Comparison of ENCODE assay signal across 8 cellular contexts in the genomic region with DNA sequence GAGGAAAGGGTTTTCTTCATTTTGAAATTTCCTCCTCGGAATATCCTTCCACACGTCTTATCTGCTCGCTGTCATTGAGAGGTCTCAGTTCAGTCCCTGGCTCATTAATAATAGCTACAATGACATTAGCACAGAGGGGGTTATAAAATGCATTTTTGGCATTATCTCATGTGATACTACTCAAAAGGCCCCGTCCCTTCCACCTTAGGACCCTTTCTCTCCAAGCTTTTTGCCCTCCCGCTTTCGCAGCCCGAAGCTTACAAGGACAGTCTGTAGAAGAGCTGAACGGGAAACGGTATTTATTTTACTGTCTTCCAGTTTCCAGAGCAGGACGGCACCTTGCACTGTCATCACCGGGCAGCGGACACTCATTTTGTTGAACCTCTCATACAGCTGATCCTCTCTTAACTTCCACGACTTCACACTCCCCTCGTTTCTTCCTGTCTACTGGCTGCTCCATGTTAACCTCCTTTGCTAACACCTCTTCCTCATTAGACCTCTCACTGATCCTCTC. TPM values are rescaled to one million over a fixed set of nuclear protein-coding genes. Genes with fewer than 3 reads are reported as not detected.
DNase-seq lines count a peak whose midpoint lies in the region; ATAC-seq and TF ChIP-seq lines count a peak whose summit lies in the region.

No MANE protein-coding gene starts in this region.

- intact Hi-C loops in right cardiac atrium (cut with DNase I) = no loop called here

- 12% methylated on average over 14 of the region's 14 CpGs for WGBS in right cardiac atrium

- H3K9me3 Mint-ChIP-seq in T-helper 1 cell treated with Interleukin-12 subunit alpha and Interleukin-12 subunit beta and Interleukin-4 antibody, amounts not matched to agents 30 μg/mL and 1 μg/mL, for 36 hours = no peaks in the 10 kb centered on the region
- peaks cover 0 to 4% of the 10 kb centered on the region in 2 donors for H3K9me3 Mint-ChIP-seq in stimulated activated naive CD8-positive, alpha-beta T cell treated with anti-CD3 and anti-CD28 coated beads, Interleukin-15, amount 100 ng/mL, for 72 hours

- no peaks in the 10 kb centered on the region for H3K27me3 Mint-ChIP-seq in T-helper 1 cell treated with Interleukin-12 subunit alpha and Interleukin-12 subunit beta and Interleukin-4 antibody, amounts not matched to agents 30 μg/mL and 1 μg/mL, for 36 hours (ENCODE audit: low read depth)
- H3K27me3 Mint-ChIP-seq in stimulated activated naive CD8-positive, alpha-beta T cell treated with anti-CD3 and anti-CD28 coated beads, Interleukin-15, amount 100 ng/mL, for 72 hours = no peaks in the 10 kb centered on the region

- peak; percentile 12 to 15 for ATAC-seq in right cardiac atrium
- ATAC-seq in stimulated activated naive CD8-positive, alpha-beta T cell treated with anti-CD3 and anti-CD28 coated beads, Interleukin-15, amount 100 ng/mL, for 72 hours = peak; percentile 22

- H3K27ac ChIP-seq in right cardiac atrium (ENCODE audit: low read length) = peak overlapping the region; percentile 70

- H3K4me1 Mint-ChIP-seq in T-helper 1 cell treated with Interleukin-12 subunit alpha and Interleukin-12 subunit beta and Interleukin-4 antibody, amounts not matched to agents 30 μg/mL and 1 μg/mL, for 36 hours (ENCODE audit: low read depth) = peaks cover 39% of the 10 kb centered on the region
- peaks cover 42% of the 10 kb centered on the region for H3K4me1 Mint-ChIP-seq in stimulated activated naive CD8-positive, alpha-beta T cell treated with anti-CD3 and anti-CD28 coated beads, Interleukin-15, amount 100 ng/mL, for 72 hours

- H3K36me3 Mint-ChIP-seq in T-helper 1 cell treated with Interleukin-12 subunit alpha and Interleukin-12 subunit beta and Interleukin-4 antibody, amounts not matched to agents 30 μg/mL and 1 μg/mL, for 36 hours (ENCODE audit: low read depth) = no peaks in the 10 kb centered on the region

- no peaks in the 10 kb centered on the region for H3K9me3 ChIP-seq in right cardiac atrium (ENCODE audit: control insufficient read depth, low read length)

- H3K4me3 Mint-ChIP-seq in T-helper 1 cell treated with Interleukin-12 subunit alpha and Interleukin-12 subunit beta and Interleukin-4 antibody, amounts not matched to agents 30 μg/mL and 1 μg/mL, for 36 hours = no peak overlapping the region
- H3K4me3 Mint-ChIP-seq in stimulated activated naive CD8-positive, alpha-beta T cell treated with anti-CD3 and anti-CD28 coated beads, Interleukin-15, amount 100 ng/mL, for 72 hours = peak overlapping the region; percentile 60 to 73

- peak overlapping the region; percentile 39 for H3K27ac Mint-ChIP-seq in T-helper 1 cell treated with Interleukin-12 subunit alpha and Interleukin-12 subunit beta and Interleukin-4 antibody, amounts not matched to agents 30 μg/mL and 1 μg/mL, for 36 hours
- peak overlapping the region in 1 of 2 donors; percentile 49 for H3K27ac Mint-ChIP-seq in stimulated activated naive CD8-positive, alpha-beta T cell treated with anti-CD3 and anti-CD28 coated beads, Interleukin-15, amount 100 ng/mL, for 72 hours

- H3K27me3 ChIP-seq in right cardiac atrium (ENCODE audit: control insufficient read depth, insufficient read depth) = no peaks in the 10 kb centered on the region

- peaks cover 4% of the 10 kb centered on the region for H3K4me1 ChIP-seq in right cardiac atrium (ENCODE audit: control insufficient read depth, insufficient read depth, low read length)

- no peak for TF ChIP-seq CTCF in WI38 (IDR thresholded peaks at IDR 0.05; ENCODE audit: low read depth, low read length)

- DNase-seq in T-helper 1 cell = no peak
- DNase-seq in right cardiac atrium = peak in 1 of 3 donors; percentile 65
- DNase-seq in stimulated activated naive CD8-positive, alpha-beta T cell treated with anti-CD3 and anti-CD28 coated beads, Interleukin-15, amount 100 ng/mL, for 72 hours = no peak
- DNase-seq in RPMI8226 = no peak
- DNase-seq in COR-L47 (lab: John Stamatoyannopoulos, UW) = no peak
- DNase-seq in retina = no peak

- H3K4me3 ChIP-seq in WI38 (ENCODE audit: low read depth, low read length) (peak overlapping the region; percentile 39), right cardiac atrium (ENCODE audit: low read length) (peak overlapping the region; percentile 40)

RNA-seq across cellular contexts. Expression of a gene that starts 5.6 kb away (rescaled TPM):
- total RNA-seq in right cardiac atrium = 10 to 100 TPM; 11.6 to 22.3 (median 13.8) TPM
- 11.7 TPM for polyA plus RNA-seq in right cardiac atrium

RNA-seq across cellular contexts. Expression of a gene that starts 10.6 kb away (rescaled TPM):
- total RNA-seq in right cardiac atrium = 1 to 10 TPM in 1 of 4 donors, under 1 TPM in 3; 0.25 to 1.1 (median 0.62) TPM
- polyA plus RNA-seq in right cardiac atrium = 0.86 TPM
